8 cellular contexts compared by ENCODE assay signal in genomic region chr11:695332-695605, GRCh38. TPM values are rescaled to one million over a fixed set of nuclear protein-coding genes. Genes with fewer than 3 reads are reported as not detected.
DNase-seq lines count a peak whose midpoint lies in the region; ATAC-seq and TF ChIP-seq lines count a peak whose summit lies in the region.

No MANE protein-coding gene starts in this region.

- peak overlapping the region; percentile 90 for H3K27ac Mint-ChIP-seq in activated T-helper 17 cell treated with anti-CD3 and anti-CD28 coated beads, Interleukin-2, amount 50 U/mL, for 72 hours
- peak overlapping the region; percentile 100 for H3K27ac Mint-ChIP-seq in stimulated activated memory B cell treated with anti-CD40 and anti-IgM and Interleukin-4, amounts not matched to agents 10 μg/mL and 1 μg/mL and 100 μg/mL, for 72 hours

- H3K9me3 ChIP-seq in iPS-18a (ENCODE audit: control insufficient read depth, low read depth, low read length): no peaks in the 10 kb centered on the region

- H3K27ac ChIP-seq in iPS-18a (ENCODE audit: low read length): peak overlapping the region; percentile 92

- H3K4me1 Mint-ChIP-seq in activated T-helper 17 cell treated with anti-CD3 and anti-CD28 coated beads, Interleukin-2, amount 50 U/mL, for 72 hours: peaks cover 26% of the 10 kb centered on the region
- H3K4me1 Mint-ChIP-seq in stimulated activated memory B cell treated with anti-CD40 and anti-IgM and Interleukin-4, amounts not matched to agents 10 μg/mL and 1 μg/mL and 100 μg/mL, for 72 hours: peaks cover 52% of the 10 kb centered on the region

- no peak for TF ChIP-seq CTCF in HFF-Myc (IDR thresholded peaks at IDR 0.05; ENCODE audit: low read depth, low read length, missing control alignments)

- no peaks in the 10 kb centered on the region for H3K27me3 Mint-ChIP-seq in activated T-helper 17 cell treated with anti-CD3 and anti-CD28 coated beads, Interleukin-2, amount 50 U/mL, for 72 hours
- no peaks in the 10 kb centered on the region for H3K27me3 Mint-ChIP-seq in stimulated activated memory B cell treated with anti-CD40 and anti-IgM and Interleukin-4, amounts not matched to agents 10 μg/mL and 1 μg/mL and 100 μg/mL, for 72 hours

- peak overlapping the region; percentile 89 for H3K4me3 Mint-ChIP-seq in activated T-helper 17 cell treated with anti-CD3 and anti-CD28 coated beads, Interleukin-2, amount 50 U/mL, for 72 hours
- H3K4me3 Mint-ChIP-seq in stimulated activated memory B cell treated with anti-CD40 and anti-IgM and Interleukin-4, amounts not matched to agents 10 μg/mL and 1 μg/mL and 100 μg/mL, for 72 hours: peak overlapping the region; percentile 85

- H3K9me3 Mint-ChIP-seq in activated T-helper 17 cell treated with anti-CD3 and anti-CD28 coated beads, Interleukin-2, amount 50 U/mL, for 72 hours: no peaks in the 10 kb centered on the region
- no peaks in the 10 kb centered on the region for H3K9me3 Mint-ChIP-seq in stimulated activated memory B cell treated with anti-CD40 and anti-IgM and Interleukin-4, amounts not matched to agents 10 μg/mL and 1 μg/mL and 100 μg/mL, for 72 hours

- no peak for DNase-seq in HFF-Myc (ENCODE audit: extremely low read depth, low read depth)
- no peak for DNase-seq in NCI-H2081 (lab: John Stamatoyannopoulos, UW)
- DNase-seq in NCI-H526 (lab: John Stamatoyannopoulos, UW): no peak

- peaks cover 24% of the 10 kb centered on the region for H3K36me3 Mint-ChIP-seq in activated T-helper 17 cell treated with anti-CD3 and anti-CD28 coated beads, Interleukin-2, amount 50 U/mL, for 72 hours (ENCODE audit: low read depth)
- no peaks in the 10 kb centered on the region for H3K36me3 Mint-ChIP-seq in stimulated activated memory B cell treated with anti-CD40 and anti-IgM and Interleukin-4, amounts not matched to agents 10 μg/mL and 1 μg/mL and 100 μg/mL, for 72 hours

- peak overlapping the region; percentile 93 for H3K9ac ChIP-seq in iPS-18a (ENCODE audit: low read length)

- H3K4me3 ChIP-seq in HFF-Myc (replicated peaks; ENCODE audit: low read depth, low read length): peak overlapping the region; percentile 97
- H3K4me3 ChIP-seq in iPS-18a (ENCODE audit: low read length): peak overlapping the region; percentile 88

- H3K4me1 ChIP-seq in iPS-18a (ENCODE audit: control insufficient read depth, low read depth, low read length): no peaks in the 10 kb centered on the region

- H3K36me3 ChIP-seq in iPS-18a (ENCODE audit: control insufficient read depth, low read depth, low read length): peaks cover 3% of the 10 kb centered on the region

- H3K27me3 ChIP-seq in iPS-18a (ENCODE audit: control insufficient read depth, insufficient read depth, low read length): no peaks in the 10 kb centered on the region

- ATAC-seq in activated T-helper 17 cell treated with anti-CD3 and anti-CD28 coated beads, Interleukin-2, amount 50 U/mL, for 72 hours (replicated peaks): no peak
- no peak for ATAC-seq in stimulated activated memory B cell treated with anti-CD40 and anti-IgM and Interleukin-4, amounts not matched to agents 10 μg/mL and 1 μg/mL and 100 μg/mL, for 72 hours
- ATAC-seq in HG03045 (IDR thresholded peaks at IDR 0.05; ENCODE audit: unreplicated experiment) (no peak), HG02571 (IDR thresholded peaks at IDR 0.05; ENCODE audit: unreplicated experiment) (no peak)

RNA-seq across cellular contexts. Expression of gene DEAF1, which starts 0.2 kb away (rescaled TPM):
- 10 to 100 TPM; 43.2 to 56.0 TPM for total RNA-seq in activated T-helper 17 cell treated with anti-CD3 and anti-CD28 coated beads, Interleukin-2, amount 50 U/mL, for 72 hours

RNA-seq across cellular contexts. Expression of gene TMEM80, which starts 0.3 kb away (rescaled TPM):
- total RNA-seq in activated T-helper 17 cell treated with anti-CD3 and anti-CD28 coated beads, Interleukin-2, amount 50 U/mL, for 72 hours: 10 to 100 TPM; 11.7 to 14.6 TPM

RNA-seq across cellular contexts. Expression of gene EPS8L2, which starts 10.8 kb away (rescaled TPM):
- 10 to 100 TPM; 23.6 to 34.6 TPM for total RNA-seq in activated T-helper 17 cell treated with anti-CD3 and anti-CD28 coated beads, Interleukin-2, amount 50 U/mL, for 72 hours

RNA-seq across cellular contexts. Expression of gene TALDO1, which starts 52.0 kb away (rescaled TPM):
- total RNA-seq in activated T-helper 17 cell treated with anti-CD3 and anti-CD28 coated beads, Interleukin-2, amount 50 U/mL, for 72 hours: 100 to 1,000 TPM; 131 to 255 TPM

RNA-seq across cellular contexts. Expression of gene DRD4, which starts 58.2 kb away (rescaled TPM):
- total RNA-seq in activated T-helper 17 cell treated with anti-CD3 and anti-CD28 coated beads, Interleukin-2, amount 50 U/mL, for 72 hours: 1 to 10 TPM in 1 of 2 donors, under 1 TPM in 1; 0.48 to 3.8 TPM
